In the genomic region with DNA sequence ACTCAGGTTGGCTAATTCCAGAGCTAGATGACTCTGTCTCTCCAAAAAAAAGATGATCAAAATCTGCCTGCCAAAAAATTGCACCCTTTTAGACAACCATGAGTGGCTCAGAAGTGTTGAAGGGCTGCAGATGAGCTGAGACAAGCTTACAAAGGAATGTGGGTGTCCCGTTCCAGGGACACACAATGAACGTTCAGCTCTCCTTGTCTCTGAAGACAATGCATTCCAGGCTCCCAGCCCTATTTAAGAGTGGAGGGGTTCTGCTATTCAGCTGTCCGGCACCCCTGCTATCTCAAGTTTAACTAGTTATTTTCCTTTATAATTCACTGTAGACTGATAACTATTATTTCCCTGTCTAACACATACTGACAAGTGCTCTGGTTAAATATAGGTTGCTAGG, we compare ENCODE assay signal across 1 cellular context.
TF ChIP-seq lines count a peak whose summit lies in the region.

No MANE protein-coding gene starts in this region.

TF ChIP-seq in GM23338, 12 proteins besides CTCF, POLR2A, EP300 and RAD21 (continued from another document):
- TF ChIP-seq EZH2phosphoT487 (IDR thresholded peaks at IDR 0.05; ENCODE audit: unreplicated experiment) = no peak
